Comparison of ENCODE assay signal across 15 cellular contexts in genomic region chr12:43551271-43551970, GRCh38. TPM values are rescaled to one million over a fixed set of nuclear protein-coding genes. Genes with fewer than 3 reads are reported as not detected.
DNase-seq lines count a peak whose midpoint lies in the region; TF ChIP-seq lines count a peak whose summit lies in the region.
"Had no signal": no experiment of that assay in that cellular context is flagged by ENCODE, and none has a peak within 500 bp of the region (broad histone marks: within the 10 kb centered on the region; RNA-seq: fewer than 3 reads in every experiment).

No MANE protein-coding gene starts in this region.

- H3K27me3 ChIP-seq in hepatocyte (peaks cover 45% of the 10 kb centered on the region), osteoblast (ENCODE audit: insufficient read depth, low read length) (peaks cover 30% of the 10 kb centered on the region)

- no peak overlapping the region for H3K4me3 Mint-ChIP-seq in activated CD4-positive, alpha-beta memory T cell treated with anti-CD3 and anti-CD28 coated beads, Interleukin-2, amount 10 ng/mL, durations not matched to agents 7 days and 5 days
- H3K4me3 Mint-ChIP-seq: activated T-cell treated with anti-CD3 and anti-CD28 coated beads, Interleukin-2, amount 50 U/mL, for 24 hours had no signal

- POLR2A ChIA-PET in activated CD4-positive, alpha-beta memory T cell treated with anti-CD3 and anti-CD28 coated beads, Interleukin-2, amount 10 ng/mL, durations not matched to agents 7 days and 5 days (lab: Charles Lee) = no interaction called here

- no peak overlapping the region for H3K27ac Mint-ChIP-seq in activated CD4-positive, alpha-beta memory T cell treated with anti-CD3 and anti-CD28 coated beads, Interleukin-2, amount 10 ng/mL, durations not matched to agents 7 days and 5 days
- H3K27ac Mint-ChIP-seq: activated T-cell treated with anti-CD3 and anti-CD28 coated beads, Interleukin-2, amount 50 U/mL, for 24 hours; CD4-positive, alpha-beta memory T cell had no signal

- peaks cover 4% of the 10 kb centered on the region for H3K9me3 ChIP-seq in hepatocyte (ENCODE audit: low read depth)
- H3K9me3 ChIP-seq in osteoblast (ENCODE audit: low read depth, low read length) = no peaks in the 10 kb centered on the region

- H3K36me3 ChIP-seq in hepatocyte (replicated peaks; ENCODE audit: insufficient read depth, low read depth) (no peaks in the 10 kb centered on the region), osteoblast (ENCODE audit: insufficient read depth, low read length) (no peaks in the 10 kb centered on the region)

- H3K4me1 Mint-ChIP-seq in activated CD4-positive, alpha-beta memory T cell treated with anti-CD3 and anti-CD28 coated beads, Interleukin-2, amount 10 ng/mL, durations not matched to agents 7 days and 5 days = no peaks in the 10 kb centered on the region

- H3K9me3 Mint-ChIP-seq in activated CD4-positive, alpha-beta memory T cell treated with anti-CD3 and anti-CD28 coated beads, Interleukin-2, amount 10 ng/mL, durations not matched to agents 7 days and 5 days = peaks cover 8% of the 10 kb centered on the region

- H3K27ac ChIP-seq in hepatocyte (no peak overlapping the region), osteoblast (ENCODE audit: low read depth, low read length) (no peak overlapping the region)
- H3K27ac ChIP-seq: KMS-11 had no signal

- H3K36me3 Mint-ChIP-seq in activated CD4-positive, alpha-beta memory T cell treated with anti-CD3 and anti-CD28 coated beads, Interleukin-2, amount 10 ng/mL, durations not matched to agents 7 days and 5 days (ENCODE audit: low read depth) = no peaks in the 10 kb centered on the region

- peak overlapping the region; percentile 96 for H3K4me2 ChIP-seq in hepatocyte
- peak overlapping the region; percentile 39 for H3K4me2 ChIP-seq in osteoblast (ENCODE audit: insufficient read depth, low read length)
- H3K4me2 ChIP-seq: KMS-11 had no signal

- CTCF ChIA-PET in activated CD4-positive, alpha-beta memory T cell treated with anti-CD3 and anti-CD28 coated beads, Interleukin-2, amount 10 ng/mL, durations not matched to agents 7 days and 5 days (lab: Charles Lee) = no interaction called here

- H3K4me3 ChIP-seq in hepatocyte (peak overlapping the region; percentile 74), osteoblast (ENCODE audit: insufficient read depth, low read length) (peak overlapping the region; percentile 40)

- TF ChIP-seq CTCF in hepatocyte (IDR thresholded peaks at IDR 0.05; ENCODE audit: poor library complexity) (no peak), osteoblast (IDR thresholded peaks at IDR 0.05; ENCODE audit: extremely low read depth, low read depth, low read length) (no peak)

- no peaks in the 10 kb centered on the region for H3K9me2 ChIP-seq in hepatocyte (replicated peaks; ENCODE audit: insufficient read depth)

- H3K4me1 ChIP-seq in hepatocyte (ENCODE audit: insufficient read depth) (peaks cover 7% of the 10 kb centered on the region), osteoblast (ENCODE audit: insufficient read depth, low read length) (no peaks in the 10 kb centered on the region)

- H3K79me2 ChIP-seq in hepatocyte (no peaks in the 10 kb centered on the region), osteoblast (ENCODE audit: insufficient read depth, low read length) (no peaks in the 10 kb centered on the region)

- 2% methylated on average over 39 of the region's 48 CpGs for WGBS in hepatocyte (ENCODE audit: low lambda C conversion rate, missing lambda C conversion rate)

- H4K20me1 ChIP-seq in hepatocyte (ENCODE audit: insufficient read depth, poor library complexity, severe bottlenecking) (no peaks in the 10 kb centered on the region), osteoblast (ENCODE audit: insufficient read depth, low read length) (no peaks in the 10 kb centered on the region)

- peaks cover 22% of the 10 kb centered on the region for H3K27me3 Mint-ChIP-seq in activated CD4-positive, alpha-beta memory T cell treated with anti-CD3 and anti-CD28 coated beads, Interleukin-2, amount 10 ng/mL, durations not matched to agents 7 days and 5 days

- H2AFZ ChIP-seq in hepatocyte (peak overlapping the region; percentile 72), osteoblast (ENCODE audit: low read length) (peak overlapping the region; percentile 7)

- DNase-seq in ELF-1 (ENCODE audit: low read depth, low spot score) (peak; percentile 17), SK-N-DZ (ENCODE audit: low spot score) (peak; percentile 57), hepatocyte (ENCODE audit: low spot score) (peak; percentile 28), osteoblast (ENCODE audit: insufficient read length, low spot score, missing footprints) (peak; percentile 67), DMS 273 (lab: John Stamatoyannopoulos, UW; ENCODE audit: unreplicated experiment) (no peak), T-helper 2 cell (no peak)
- no peak for DNase-seq in stimulated activated CD4-positive, alpha-beta T cell treated with anti-CD3 and anti-CD28 coated beads, Interleukin-2, amount 100 ng/mL, for 48 hours
- DNase-seq in activated CD4-positive, alpha-beta memory T cell treated with anti-CD3 and anti-CD28 coated beads, Interleukin-2, amount 10 ng/mL, durations not matched to agents 7 days and 5 days = no peak
- DNase-seq: activated T-cell treated with anti-CD3 and anti-CD28 coated beads, Interleukin-2, amount 50 U/mL, for 24 hours; CD4-positive, alpha-beta memory T cell; HCEC 1CT; NCI-H2029 treated with DMSO at 0.1 percent for 48 hours had no signal

RNA-seq across cellular contexts. Expression of gene ADAMTS20, which starts 0.6 kb away (rescaled TPM):
- polyA plus RNA-seq in SK-N-DZ (2014; cell fraction: cytosol; rRNA removed) = 5.6 and 5.7 TPM in 2 replicates
- 13.6 and 17.2 TPM in 2 replicates for polyA plus RNA-seq in SK-N-DZ (2014; cell fraction: nucleus; rRNA removed)
- 0.36 and 1.2 TPM in 2 replicates for total RNA-seq in hepatocyte
- polyA plus RNA-seq in hepatocyte = 0.45 and 0.47 TPM in 2 replicates
- total RNA-seq in osteoblast = under 0.01 TPM in 1 of 2 replicates, not detected in the other
- total RNA-seq in activated CD4-positive, alpha-beta memory T cell treated with anti-CD3 and anti-CD28 coated beads, Interleukin-2, amount 10 ng/mL, durations not matched to agents 7 days and 5 days = not detected
- total RNA-seq: CD4-positive, alpha-beta memory T cell; lower leg skin; sciatic nerve had no signal
- polyA plus RNA-seq: CD4-positive, alpha-beta memory T cell had no signal

Comparison
In these comparisons a context has a peak if more than half of its experiments do, and no peak if none do; other contexts are left out.
1. DNase-seq: peak in ELF-1 (single experiment), SK-N-DZ (single experiment), hepatocyte (single experiment) and osteoblast (single experiment); none in DMS 273 (single experiment), T-helper 2 cell (0 of 5), stimulated activated CD4-positive, alpha-beta T cell treated with anti-CD3 and anti-CD28 coated beads, Interleukin-2, amount 100 ng/mL, for 48 hours (0 of 2) and activated CD4-positive, alpha-beta memory T cell treated with anti-CD3 and anti-CD28 coated beads, Interleukin-2, amount 10 ng/mL, durations not matched to agents 7 days and 5 days (single experiment).